In the genomic region with DNA sequence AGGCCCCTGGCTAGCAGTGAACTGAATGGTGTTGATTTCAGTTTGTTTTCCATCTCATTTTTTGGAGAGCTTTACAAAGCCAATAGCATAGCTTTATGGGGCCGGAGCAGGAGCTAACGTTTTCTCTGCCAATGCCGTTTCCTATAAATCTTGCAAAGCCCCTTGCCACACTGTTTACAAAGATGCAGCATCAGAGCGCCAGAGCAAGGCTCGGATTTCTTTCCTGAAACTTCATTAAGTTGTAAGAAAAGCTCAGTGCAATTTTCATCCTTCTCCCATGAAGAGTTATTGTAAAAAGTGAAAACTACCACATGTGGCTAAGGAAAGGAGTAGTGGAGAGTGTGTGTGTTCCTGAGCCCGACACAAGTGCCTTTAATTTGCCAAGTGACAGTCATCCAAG, we compare ENCODE assay signal across 1 cellular context.
TF ChIP-seq lines count a peak whose summit lies in the region.

No MANE protein-coding gene starts in this region.

TF ChIP-seq in GM23338, 12 proteins besides CTCF, POLR2A, EP300 and RAD21 (continued from another document):
- TF ChIP-seq, protein P1, sequence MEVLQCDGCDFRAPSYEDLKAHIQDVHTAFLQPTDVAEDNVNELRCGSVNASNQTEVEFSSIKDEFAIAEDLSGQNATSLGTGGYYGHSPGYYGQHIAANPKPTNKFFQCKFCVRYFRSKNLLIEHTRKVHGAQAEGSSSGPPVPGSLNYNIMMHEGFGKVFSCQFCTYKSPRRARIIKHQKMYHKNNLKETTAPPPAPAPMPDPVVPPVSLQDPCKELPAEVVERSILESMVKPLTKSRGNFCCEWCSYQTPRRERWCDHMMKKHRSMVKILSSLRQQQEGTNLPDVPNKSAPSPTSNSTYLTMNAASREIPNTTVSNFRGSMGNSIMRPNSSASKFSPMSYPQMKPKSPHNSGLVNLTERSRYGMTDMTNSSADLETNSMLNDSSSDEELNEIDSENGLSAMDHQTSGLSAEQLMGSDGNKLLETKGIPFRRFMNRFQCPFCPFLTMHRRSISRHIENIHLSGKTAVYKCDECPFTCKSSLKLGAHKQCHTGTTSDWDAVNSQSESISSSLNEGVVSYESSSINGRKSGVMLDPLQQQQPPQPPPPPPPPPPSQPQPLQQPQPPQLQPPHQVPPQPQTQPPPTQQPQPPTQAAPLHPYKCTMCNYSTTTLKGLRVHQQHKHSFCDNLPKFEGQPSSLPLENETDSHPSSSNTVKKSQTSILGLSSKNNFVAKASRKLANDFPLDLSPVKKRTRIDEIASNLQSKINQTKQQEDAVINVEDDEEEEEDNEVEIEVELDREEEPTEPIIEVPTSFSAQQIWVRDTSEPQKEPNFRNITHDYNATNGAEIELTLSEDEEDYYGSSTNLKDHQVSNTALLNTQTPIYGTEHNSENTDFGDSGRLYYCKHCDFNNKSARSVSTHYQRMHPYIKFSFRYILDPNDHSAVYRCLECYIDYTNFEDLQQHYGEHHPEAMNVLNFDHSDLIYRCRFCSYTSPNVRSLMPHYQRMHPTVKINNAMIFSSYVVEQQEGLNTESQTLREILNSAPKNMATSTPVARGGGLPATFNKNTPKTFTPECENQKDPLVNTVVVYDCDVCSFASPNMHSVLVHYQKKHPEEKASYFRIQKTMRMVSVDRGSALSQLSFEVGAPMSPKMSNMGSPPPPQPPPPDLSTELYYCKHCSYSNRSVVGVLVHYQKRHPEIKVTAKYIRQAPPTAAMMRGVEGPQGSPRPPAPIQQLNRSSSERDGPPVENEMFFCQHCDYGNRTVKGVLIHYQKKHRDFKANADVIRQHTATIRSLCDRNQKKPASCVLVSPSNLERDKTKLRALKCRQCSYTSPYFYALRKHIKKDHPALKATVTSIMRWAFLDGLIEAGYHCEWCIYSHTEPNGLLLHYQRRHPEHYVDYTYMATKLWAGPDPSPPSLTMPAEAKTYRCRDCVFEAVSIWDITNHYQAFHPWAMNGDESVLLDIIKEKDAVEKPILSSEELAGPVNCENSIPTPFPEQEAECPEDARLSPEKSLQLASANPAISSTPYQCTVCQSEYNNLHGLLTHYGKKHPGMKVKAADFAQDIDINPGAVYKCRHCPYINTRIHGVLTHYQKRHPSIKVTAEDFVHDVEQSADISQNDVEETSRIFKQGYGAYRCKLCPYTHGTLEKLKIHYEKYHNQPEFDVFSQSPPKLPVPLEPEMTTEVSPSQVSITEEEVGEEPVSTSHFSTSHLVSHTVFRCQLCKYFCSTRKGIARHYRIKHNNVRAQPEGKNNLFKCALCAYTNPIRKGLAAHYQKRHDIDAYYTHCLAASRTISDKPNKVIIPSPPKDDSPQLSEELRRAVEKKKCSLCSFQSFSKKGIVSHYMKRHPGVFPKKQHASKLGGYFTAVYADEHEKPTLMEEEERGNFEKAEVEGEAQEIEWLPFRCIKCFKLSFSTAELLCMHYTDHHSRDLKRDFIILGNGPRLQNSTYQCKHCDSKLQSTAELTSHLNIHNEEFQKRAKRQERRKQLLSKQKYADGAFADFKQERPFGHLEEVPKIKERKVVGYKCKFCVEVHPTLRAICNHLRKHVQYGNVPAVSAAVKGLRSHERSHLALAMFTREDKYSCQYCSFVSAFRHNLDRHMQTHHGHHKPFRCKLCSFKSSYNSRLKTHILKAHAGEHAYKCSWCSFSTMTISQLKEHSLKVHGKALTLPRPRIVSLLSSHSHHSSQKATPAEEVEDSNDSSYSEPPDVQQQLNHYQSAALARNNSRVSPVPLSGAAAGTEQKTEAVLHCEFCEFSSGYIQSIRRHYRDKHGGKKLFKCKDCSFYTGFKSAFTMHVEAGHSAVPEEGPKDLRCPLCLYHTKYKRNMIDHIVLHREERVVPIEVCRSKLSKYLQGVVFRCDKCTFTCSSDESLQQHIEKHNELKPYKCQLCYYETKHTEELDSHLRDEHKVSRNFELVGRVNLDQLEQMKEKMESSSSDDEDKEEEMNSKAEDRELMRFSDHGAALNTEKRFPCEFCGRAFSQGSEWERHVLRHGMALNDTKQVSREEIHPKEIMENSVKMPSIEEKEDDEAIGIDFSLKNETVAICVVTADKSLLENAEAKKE (CRISPR knock-in tag; IDR thresholded peaks at IDR 0.05): no peak
- TF ChIP-seq ZNF331 (CRISPR knock-in tag; IDR thresholded peaks at IDR 0.05; ENCODE audit: low read depth) (no peak), JUNB (IDR thresholded peaks at IDR 0.05; ENCODE audit: unreplicated experiment) (no peak), EZH2 (IDR thresholded peaks at IDR 0.05; ENCODE audit: low read depth, unreplicated experiment) (no peak), EZH2phosphoT487 (IDR thresholded peaks at IDR 0.05; ENCODE audit: unreplicated experiment) (no peak), POLR2AphosphoS5 (IDR thresholded peaks at IDR 0.05; ENCODE audit: low read depth) (no peak), CREB1 (CRISPR knock-in tag; IDR thresholded peaks at IDR 0.05; ENCODE audit: low read depth) (no peak), NANOG (IDR thresholded peaks at IDR 0.05; ENCODE audit: borderline replicate concordance) (no peak)
- TF ChIP-seq, protein P2, sequence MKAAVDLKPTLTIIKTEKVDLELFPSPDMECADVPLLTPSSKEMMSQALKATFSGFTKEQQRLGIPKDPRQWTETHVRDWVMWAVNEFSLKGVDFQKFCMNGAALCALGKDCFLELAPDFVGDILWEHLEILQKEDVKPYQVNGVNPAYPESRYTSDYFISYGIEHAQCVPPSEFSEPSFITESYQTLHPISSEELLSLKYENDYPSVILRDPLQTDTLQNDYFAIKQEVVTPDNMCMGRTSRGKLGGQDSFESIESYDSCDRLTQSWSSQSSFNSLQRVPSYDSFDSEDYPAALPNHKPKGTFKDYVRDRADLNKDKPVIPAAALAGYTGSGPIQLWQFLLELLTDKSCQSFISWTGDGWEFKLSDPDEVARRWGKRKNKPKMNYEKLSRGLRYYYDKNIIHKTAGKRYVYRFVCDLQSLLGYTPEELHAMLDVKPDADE (IDR thresholded peaks at IDR 0.05): no peak
- TF ChIP-seq, protein P3, sequence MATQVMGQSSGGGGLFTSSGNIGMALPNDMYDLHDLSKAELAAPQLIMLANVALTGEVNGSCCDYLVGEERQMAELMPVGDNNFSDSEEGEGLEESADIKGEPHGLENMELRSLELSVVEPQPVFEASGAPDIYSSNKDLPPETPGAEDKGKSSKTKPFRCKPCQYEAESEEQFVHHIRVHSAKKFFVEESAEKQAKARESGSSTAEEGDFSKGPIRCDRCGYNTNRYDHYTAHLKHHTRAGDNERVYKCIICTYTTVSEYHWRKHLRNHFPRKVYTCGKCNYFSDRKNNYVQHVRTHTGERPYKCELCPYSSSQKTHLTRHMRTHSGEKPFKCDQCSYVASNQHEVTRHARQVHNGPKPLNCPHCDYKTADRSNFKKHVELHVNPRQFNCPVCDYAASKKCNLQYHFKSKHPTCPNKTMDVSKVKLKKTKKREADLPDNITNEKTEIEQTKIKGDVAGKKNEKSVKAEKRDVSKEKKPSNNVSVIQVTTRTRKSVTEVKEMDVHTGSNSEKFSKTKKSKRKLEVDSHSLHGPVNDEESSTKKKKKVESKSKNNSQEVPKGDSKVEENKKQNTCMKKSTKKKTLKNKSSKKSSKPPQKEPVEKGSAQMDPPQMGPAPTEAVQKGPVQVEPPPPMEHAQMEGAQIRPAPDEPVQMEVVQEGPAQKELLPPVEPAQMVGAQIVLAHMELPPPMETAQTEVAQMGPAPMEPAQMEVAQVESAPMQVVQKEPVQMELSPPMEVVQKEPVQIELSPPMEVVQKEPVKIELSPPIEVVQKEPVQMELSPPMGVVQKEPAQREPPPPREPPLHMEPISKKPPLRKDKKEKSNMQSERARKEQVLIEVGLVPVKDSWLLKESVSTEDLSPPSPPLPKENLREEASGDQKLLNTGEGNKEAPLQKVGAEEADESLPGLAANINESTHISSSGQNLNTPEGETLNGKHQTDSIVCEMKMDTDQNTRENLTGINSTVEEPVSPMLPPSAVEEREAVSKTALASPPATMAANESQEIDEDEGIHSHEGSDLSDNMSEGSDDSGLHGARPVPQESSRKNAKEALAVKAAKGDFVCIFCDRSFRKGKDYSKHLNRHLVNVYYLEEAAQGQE (IDR thresholded peaks at IDR 0.05; ENCODE audit: unreplicated experiment): no peak
TF ChIP-seq in GM23338: peak in this region for 0.
